ENCODE assay signal across 17 cellular contexts in genomic region chr10:32947586-32947985, GRCh38. TPM values are rescaled to one million over a fixed set of nuclear protein-coding genes. Genes with fewer than 3 reads are reported as not detected.
DNase-seq lines count a peak whose midpoint lies in the region; ATAC-seq and TF ChIP-seq lines count a peak whose summit lies in the region.
"Had no signal": no experiment of that assay in that cellular context is flagged by ENCODE, and none has a peak within 500 bp of the region (broad histone marks: within the 10 kb centered on the region; RNA-seq: fewer than 3 reads in every experiment).

No MANE protein-coding gene starts in this region.

- H3K79me2 ChIP-seq in GM23248 (ENCODE audit: insufficient read depth): peaks cover 100% of the 10 kb centered on the region
- peaks cover 59% of the 10 kb centered on the region; the same call in 1 of the 2 replicates for H3K79me2 ChIP-seq in H9 (ENCODE audit: insufficient read depth, low read length)

- H3K4me1 ChIP-seq in CD4-positive, CD25-positive, alpha-beta regulatory T cell (ENCODE audit: control insufficient read depth, insufficient read depth, low read length, poor library complexity, severe bottlenecking): peaks cover 88% of the 10 kb centered on the region
- H3K4me1 ChIP-seq in GM23248 (ENCODE audit: insufficient read depth) (peaks cover 80% of the 10 kb centered on the region), H9 (ENCODE audit: insufficient read depth, low read length) (peaks cover 6% of the 10 kb centered on the region; the same call in 1 of the 2 replicates)
- H3K4me1 ChIP-seq: BE2C had no signal

- no peak overlapping the region for H3K23ac ChIP-seq in H9 (ENCODE audit: insufficient read length, low read depth, low read length)

- no peak for TF ChIP-seq CTCF in H9 (conservative IDR thresholded peaks at IDR 0.05)
- no peak for TF ChIP-seq CTCF in nephron progenitor cell (IDR thresholded peaks at IDR 0.05)

- H2BK20ac ChIP-seq in H9 (ENCODE audit: low read depth, low read length, poor library complexity, severe bottlenecking): no peak overlapping the region

- in situ Hi-C loops in GM23248 (cut with MboI): no loop called here

- no peak overlapping the region for H2AK5ac ChIP-seq in H9 (ENCODE audit: insufficient read length, low read length)

- no peak overlapping the region for H4K8ac ChIP-seq in H9 (replicated peaks; ENCODE audit: insufficient read length, low read depth, low read length)

- H3K4me1 Mint-ChIP-seq in CD4-positive, CD25-positive, alpha-beta regulatory T cell: peaks cover 69 to 91% (median 82%) of the 10 kb centered on the region in 4 donors
- peaks cover 70 to 93% (median 77%) of the 10 kb centered on the region in 3 donors for H3K4me1 Mint-ChIP-seq in T-cell
- peaks cover 61 to 63% of the 10 kb centered on the region in 2 experiments for H3K4me1 Mint-ChIP-seq in H9
- H3K4me1 Mint-ChIP-seq in nephron progenitor cell: peaks cover 59% of the 10 kb centered on the region

- no peak overlapping the region for H2BK120ac ChIP-seq in H9 (ENCODE audit: low read depth, low read length, poor library complexity, severe bottlenecking)

- no peaks in the 10 kb centered on the region for H3K27me3 ChIP-seq in CD4-positive, CD25-positive, alpha-beta regulatory T cell (ENCODE audit: control insufficient read depth, insufficient read depth, low read length)
- H3K27me3 ChIP-seq in GM23248 (replicated peaks; ENCODE audit: insufficient read depth): no peaks in the 10 kb centered on the region
- H3K27me3 ChIP-seq in H9 (ENCODE audit: insufficient read depth, low read length): no peaks in the 10 kb centered on the region
- H3K27me3 ChIP-seq: BE2C, Peyer's patch had no signal

- H3K4ac ChIP-seq in H9 (ENCODE audit: low read depth, low read length): no peak overlapping the region

- H3K4me3 Mint-ChIP-seq in CD4-positive, CD25-positive, alpha-beta regulatory T cell: peak overlapping the region; percentile 61 to 90 (median 74)
- H3K4me3 Mint-ChIP-seq in T-cell (peak overlapping the region in 1 of 3 donors; percentile 37), H9 (no peak overlapping the region), nephron progenitor cell (no peak overlapping the region)

- no peaks in the 10 kb centered on the region for H3K9me2 ChIP-seq in GM23248 (ENCODE audit: insufficient read depth)

- H3K18ac ChIP-seq in H9 (ENCODE audit: insufficient read length, low read depth, low read length): no peak overlapping the region

- H2AFZ ChIP-seq in GM23248: no peak overlapping the region
- H2AFZ ChIP-seq in H9 (ENCODE audit: low read length): no peak overlapping the region

- peak; percentile 23 to 33 for ATAC-seq in CD4-positive, CD25-positive, alpha-beta regulatory T cell (ENCODE audit: low read depth in 2 of 2)
- ATAC-seq in T-cell (replicated peaks in 1 of 4): no peak

- H3K14ac ChIP-seq in H9 (ENCODE audit: insufficient read depth, low read length): no peak overlapping the region

- H3K27ac Mint-ChIP-seq in CD4-positive, CD25-positive, alpha-beta regulatory T cell: peak overlapping the region; percentile 47 to 83 (median 78)
- peak overlapping the region; percentile 28 to 69 for H3K27ac Mint-ChIP-seq in T-cell
- H3K27ac Mint-ChIP-seq in H9: no peak overlapping the region
- no peak overlapping the region for H3K27ac Mint-ChIP-seq in nephron progenitor cell

- peak overlapping the region; percentile 99 for H3K4me3 ChIP-seq in CD4-positive, CD25-positive, alpha-beta regulatory T cell (ENCODE audit: low read depth, low read length)
- H3K4me3 ChIP-seq in GM23248: peak overlapping the region; percentile 84
- H3K4me3 ChIP-seq: Peyer's patch had no signal

- H3K4me2 ChIP-seq in GM23248 (ENCODE audit: unreplicated experiment) (peak overlapping the region; percentile 96), H9 (ENCODE audit: insufficient read depth, insufficient read length, low read length) (no peak overlapping the region)

- POLR2A ChIA-PET in T-cell (lab: Charles Lee): interaction anchor here in 1 of 2 donors (0.6 kb wide), 1 partner anchor 569 kb away, joined by 9 read pairs; no protein-coding TSS in a partner anchor

- H3K27me3 Mint-ChIP-seq in CD4-positive, CD25-positive, alpha-beta regulatory T cell: no peaks in the 10 kb centered on the region
- H3K27me3 Mint-ChIP-seq in T-cell (no peaks in the 10 kb centered on the region), H9 (ENCODE audit: low read depth) (no peaks in the 10 kb centered on the region; the same call in 1 of the 2 replicates), nephron progenitor cell (ENCODE audit: low read depth, poor library complexity) (no peaks in the 10 kb centered on the region)

- H3K9me3 Mint-ChIP-seq in CD4-positive, CD25-positive, alpha-beta regulatory T cell: no peaks in the 10 kb centered on the region
- H3K9me3 Mint-ChIP-seq in T-cell (no peaks in the 10 kb centered on the region), H9 (no peaks in the 10 kb centered on the region), nephron progenitor cell (peaks cover 19% of the 10 kb centered on the region)

- peaks cover 18% of the 10 kb centered on the region for H3K36me3 Mint-ChIP-seq in CD4-positive, CD25-positive, alpha-beta regulatory T cell
- H3K36me3 Mint-ChIP-seq in T-cell (peaks cover 22% of the 10 kb centered on the region), H9 (ENCODE audit: insufficient read depth in 1 of 3, low read depth in 3 of 3) (peaks cover 2 to 11% (median 7%) of the 10 kb centered on the region in 3 experiments; a peak in 4 of 7 replicates), nephron progenitor cell (ENCODE audit: low read depth) (peaks cover 45% of the 10 kb centered on the region)

- peaks cover 10% of the 10 kb centered on the region for H3K36me3 ChIP-seq in CD4-positive, CD25-positive, alpha-beta regulatory T cell (ENCODE audit: control insufficient read depth, insufficient read depth, low read length)
- H3K36me3 ChIP-seq in GM23248 (ENCODE audit: low read depth): peaks cover 2% of the 10 kb centered on the region; the same call in 1 of the 2 replicates
- H3K36me3 ChIP-seq: BE2C, Peyer's patch had no signal

- no peak overlapping the region for H3K56ac ChIP-seq in H9 (ENCODE audit: insufficient read length, low read depth, low read length)

- H3T11ph ChIP-seq in H9 (ENCODE audit: low read length): no peak overlapping the region

- peak overlapping the region; percentile 70 for H3K27ac ChIP-seq in CD4-positive, CD25-positive, alpha-beta regulatory T cell (ENCODE audit: insufficient read depth, low read length, poor library complexity, severe bottlenecking)
- H3K27ac ChIP-seq in GM23248 (peak overlapping the region; percentile 96), epithelial cell of prostate (peak overlapping the region; percentile 96), H9 (ENCODE audit: insufficient read length, low read depth, low read length) (no peak overlapping the region)
- H3K27ac ChIP-seq: Peyer's patch had no signal

- CTCF ChIA-PET in T-cell (lab: Charles Lee): interaction anchor here in 1 of 2 donors (0.6 to 1.2 kb wide), 2 partner anchors 16 to 536 kb away, joined by 4 to 5 read pairs; no protein-coding TSS in a partner anchor

- H3K79me1 ChIP-seq in H9 (ENCODE audit: insufficient read depth, low read depth, low read length, poor library complexity, severe bottlenecking): peaks cover 2% of the 10 kb centered on the region

- H2BK12ac ChIP-seq in H9 (ENCODE audit: insufficient read length, low read depth, low read length): no peak overlapping the region

- H4K20me1 ChIP-seq in GM23248 (ENCODE audit: insufficient read depth) (peaks cover 78% of the 10 kb centered on the region), H9 (ENCODE audit: control insufficient read depth, insufficient read depth, insufficient read length) (no peaks in the 10 kb centered on the region)

- peaks cover 90% of the 10 kb centered on the region for H3F3A ChIP-seq in GM23248 (ENCODE audit: insufficient read depth)

- peaks cover 5% of the 10 kb centered on the region for H3K23me2 ChIP-seq in H9 (ENCODE audit: insufficient read length, low read depth, low read length, poor library complexity, severe bottlenecking)

- no peak overlapping the region for H2BK15ac ChIP-seq in H9 (ENCODE audit: low read depth, low read length)

- H4K5ac ChIP-seq in H9 (ENCODE audit: insufficient read length, low read depth, low read length): no peak overlapping the region

- H4K91ac ChIP-seq in H9 (ENCODE audit: insufficient read length, low read depth, low read length): no peak overlapping the region

- peak overlapping the region; percentile 14; the same call in 1 of the 2 replicates for H3K9ac ChIP-seq in GM23248
- H3K9ac ChIP-seq in H9 (ENCODE audit: extremely low read depth, insufficient read length, low read length): no peak overlapping the region

- no peak overlapping the region for H2BK5ac ChIP-seq in H9 (ENCODE audit: insufficient read length, low read length)

- no peak for DNase-seq in CD4-positive, CD25-positive, alpha-beta regulatory T cell
- no peak for DNase-seq in GM23248
- no peak for DNase-seq in T-cell
- no peak for DNase-seq in epithelial cell of prostate (ENCODE audit: low read depth, low spot score)
- DNase-seq in H9: no peak
- no peak for DNase-seq in nephron progenitor cell
- no peak for DNase-seq in COR-L47 (lab: John Stamatoyannopoulos, UW)
- DNase-seq: ACHN, BE2C, DMS53, KG1, MM.1S, NCI-H1105, NCI-H187 treated with DMSO at 0.1 percent for 48 hours, NCI-H446, Peyer's patch, SHP77 had no signal

- WGBS in GM23248 (ENCODE audit: low coverage in 1 of 2, low lambda C conversion rate in 2 of 2, missing lambda C conversion rate in 2 of 2), 2 experiments: 46 to 55% methylated on average over 5 of the region's 5 CpGs
- no CpG with 5 or more reads among the region's 5 CpGs for WGBS in H9 (ENCODE audit: extremely low coverage, insufficient read length, low lambda C conversion rate)

- no peaks in the 10 kb centered on the region for H3K9me3 ChIP-seq in CD4-positive, CD25-positive, alpha-beta regulatory T cell (ENCODE audit: control insufficient read depth in 2 of 2, low read length in 2 of 2)
- H3K9me3 ChIP-seq in GM23248 (ENCODE audit: low read depth) (no peaks in the 10 kb centered on the region), H9 (ENCODE audit: control insufficient read depth, low read depth, low read length) (no peaks in the 10 kb centered on the region)
- H3K9me3 ChIP-seq: BE2C, Peyer's patch had no signal

RNA-seq across cellular contexts. Expression of gene ITGB1, which starts 10.4 kb away (rescaled TPM):
- 524 TPM for total RNA-seq in CD4-positive, CD25-positive, alpha-beta regulatory T cell
- 100 to 1,000 TPM; 360 to 577 (median 469) TPM for polyA plus RNA-seq in CD4-positive, CD25-positive, alpha-beta regulatory T cell
- total RNA-seq in GM23248 (2014; rRNA removed; shearing (Covaris generic)): 5,235 and 7,382 TPM in 2 replicates
- 3,297 and 3,318 TPM in 2 replicates for polyA plus RNA-seq in GM23248 (2016; fragmentation: Nextera tagmentation; extraction: Ambion mirVana)
- 100 to 1,000 TPM; 140 to 269 (median 177) TPM for total RNA-seq in T-cell
- 223 and 253 TPM in 2 replicates for total RNA-seq in H9 (2021)

Comparison
In these comparisons a context has a peak if more than half of its experiments do, and no peak if none do; other contexts are left out.
1. ATAC-seq: peak in CD4-positive, CD25-positive, alpha-beta regulatory T cell (2 of 2); none in T-cell (0 of 4).
2. H3K27ac Mint-ChIP-seq: peak in CD4-positive, CD25-positive, alpha-beta regulatory T cell (3 of 3) and T-cell (2 of 2); none in H9 (0 of 3) and nephron progenitor cell (single experiment).
3. H3K4me3 Mint-ChIP-seq: peak in CD4-positive, CD25-positive, alpha-beta regulatory T cell (4 of 4); none in H9 (0 of 2) and nephron progenitor cell (single experiment).